Comparison of ENCODE assay signal across 11 cellular contexts in genomic region chr17:45093444-45094110, GRCh38. TPM values are rescaled to one million over a fixed set of nuclear protein-coding genes. Genes with fewer than 3 reads are reported as not detected.
A peak's percentile ranks its signal among the peaks of the same experiment; 100 is the strongest.
DNase-seq lines count a peak whose midpoint lies in the region; ATAC-seq lines count a peak whose summit lies in the region.
"Had no signal": no experiment of that assay in that cellular context is flagged by ENCODE, and none has a peak within 500 bp of the region (broad histone marks: within the 10 kb centered on the region; RNA-seq: fewer than 3 reads in every experiment).

No MANE protein-coding gene starts in this region.

- DNase-seq in AG08396 (ENCODE audit: low spot score) (peak; percentile 13), left cardiac atrium (no peak), activated gamma-delta T cell treated with Interleukin-2 at 50 U/mL for 16 hours (no peak), NCI-H2107 (lab: John Stamatoyannopoulos, UW) (no peak)
- DNase-seq in activated T-helper 1 cell treated with anti-CD3 and anti-CD28 coated beads, Interleukin-12 subunit alpha, Interleukin-12 subunit beta, Interleukin-2, Interleukin-4 antibody, amounts not matched to agents 30 ng/mL and 10 ng/mL and 1 ng/mL, durations not matched to agents 14 hours and 24 hours and 36 hours (ENCODE audit: low spot score), result no peak
- DNase-seq: activated CD4-positive, alpha-beta memory T cell treated with anti-CD3 and anti-CD28 coated beads for 36 hours had no signal

- H3K4me1 Mint-ChIP-seq in activated T-helper 1 cell treated with anti-CD3 and anti-CD28 coated beads, Interleukin-12 subunit alpha, Interleukin-12 subunit beta, Interleukin-2, Interleukin-4 antibody, amounts not matched to agents 30 ng/mL and 10 ng/mL and 1 ng/mL, durations not matched to agents 14 hours and 24 hours and 36 hours (ENCODE audit: low read depth), result no peaks in the 10 kb centered on the region

- H3K27me3 Mint-ChIP-seq in activated T-helper 1 cell treated with anti-CD3 and anti-CD28 coated beads, Interleukin-12 subunit alpha, Interleukin-12 subunit beta, Interleukin-2, Interleukin-4 antibody, amounts not matched to agents 30 ng/mL and 10 ng/mL and 1 ng/mL, durations not matched to agents 14 hours and 24 hours and 36 hours (ENCODE audit: insufficient read depth), result no peaks in the 10 kb centered on the region
- H3K27me3 Mint-ChIP-seq: activated CD4-positive, alpha-beta memory T cell treated with anti-CD3 and anti-CD28 coated beads for 36 hours; central memory CD8-positive, alpha-beta T cell had no signal

- no peaks in the 10 kb centered on the region for H3K27me3 ChIP-seq in rectal smooth muscle tissue (ENCODE audit: control insufficient read depth, insufficient read depth, low read length)
- H3K27me3 ChIP-seq: BLaER1 had no signal

- H3K4me3 Mint-ChIP-seq in activated T-helper 1 cell treated with anti-CD3 and anti-CD28 coated beads, Interleukin-12 subunit alpha, Interleukin-12 subunit beta, Interleukin-2, Interleukin-4 antibody, amounts not matched to agents 30 ng/mL and 10 ng/mL and 1 ng/mL, durations not matched to agents 14 hours and 24 hours and 36 hours, result no peak overlapping the region
- H3K4me3 Mint-ChIP-seq: activated CD4-positive, alpha-beta memory T cell treated with anti-CD3 and anti-CD28 coated beads for 36 hours; central memory CD8-positive, alpha-beta T cell had no signal

- peaks cover 42% of the 10 kb centered on the region for H3K36me3 ChIP-seq in rectal smooth muscle tissue (ENCODE audit: control insufficient read depth, insufficient read depth, low read length)

- no peak overlapping the region for H3K4me3 ChIP-seq in rectal smooth muscle tissue (ENCODE audit: low read length)
- H3K4me3 ChIP-seq: BLaER1 had no signal

- H3K27ac ChIP-seq in angular gyrus (ENCODE audit: low read depth, low read length), result peak overlapping the region; percentile 81
- H3K27ac ChIP-seq in rectal smooth muscle tissue (ENCODE audit: low read depth, low read length), result peak overlapping the region; percentile 91
- H3K27ac ChIP-seq: BLaER1 had no signal

- H3K36me3 Mint-ChIP-seq in activated T-helper 1 cell treated with anti-CD3 and anti-CD28 coated beads, Interleukin-12 subunit alpha, Interleukin-12 subunit beta, Interleukin-2, Interleukin-4 antibody, amounts not matched to agents 30 ng/mL and 10 ng/mL and 1 ng/mL, durations not matched to agents 14 hours and 24 hours and 36 hours (ENCODE audit: low read depth), result peaks cover 47% of the 10 kb centered on the region

- H3K27ac Mint-ChIP-seq in activated T-helper 1 cell treated with anti-CD3 and anti-CD28 coated beads, Interleukin-12 subunit alpha, Interleukin-12 subunit beta, Interleukin-2, Interleukin-4 antibody, amounts not matched to agents 30 ng/mL and 10 ng/mL and 1 ng/mL, durations not matched to agents 14 hours and 24 hours and 36 hours, result no peak overlapping the region
- H3K27ac Mint-ChIP-seq: activated CD4-positive, alpha-beta memory T cell treated with anti-CD3 and anti-CD28 coated beads for 36 hours had no signal

- intact Hi-C loops in left cardiac atrium (cut with DNase I), result loop anchor here (10.0 kb wide), 1 partner anchor 179 kb away; the partner anchor contains the start of gene GFAP (in 2 of the 2)
- intact Hi-C loops in activated T-helper 1 cell treated with anti-CD3 and anti-CD28 coated beads, Interleukin-12 subunit alpha, Interleukin-12 subunit beta, Interleukin-2, Interleukin-4 antibody, amounts not matched to agents 30 ng/mL and 10 ng/mL and 1 ng/mL, durations not matched to agents 14 hours and 24 hours and 36 hours (cut with micrococcal nuclease), result no loop called here

- H3K9ac ChIP-seq in rectal smooth muscle tissue (ENCODE audit: low read length), result no peak overlapping the region
- H3K9ac ChIP-seq: BLaER1 had no signal

- peaks cover 24% of the 10 kb centered on the region for H3K4me1 ChIP-seq in rectal smooth muscle tissue (ENCODE audit: control insufficient read depth, insufficient read depth, low read length)

- ATAC-seq in left cardiac atrium, result peak; percentile 52 to 60
- ATAC-seq in HG02623 (IDR thresholded peaks at IDR 0.05; ENCODE audit: unreplicated experiment), result no peak

- no peaks in the 10 kb centered on the region for H3K9me3 Mint-ChIP-seq in activated T-helper 1 cell treated with anti-CD3 and anti-CD28 coated beads, Interleukin-12 subunit alpha, Interleukin-12 subunit beta, Interleukin-2, Interleukin-4 antibody, amounts not matched to agents 30 ng/mL and 10 ng/mL and 1 ng/mL, durations not matched to agents 14 hours and 24 hours and 36 hours
- H3K9me3 Mint-ChIP-seq: activated CD4-positive, alpha-beta memory T cell treated with anti-CD3 and anti-CD28 coated beads for 36 hours; central memory CD8-positive, alpha-beta T cell had no signal

RNA-seq across cellular contexts. Expression of gene NMT1, which starts 32.5 kb away (rescaled TPM):
- total RNA-seq in left cardiac atrium, result 10 to 100 TPM; 66.6 to 92.4 TPM
- total RNA-seq in activated T-helper 1 cell treated with anti-CD3 and anti-CD28 coated beads, Interleukin-12 subunit alpha, Interleukin-12 subunit beta, Interleukin-2, Interleukin-4 antibody, amounts not matched to agents 30 ng/mL and 10 ng/mL and 1 ng/mL, durations not matched to agents 14 hours and 24 hours and 36 hours, result 168 and 173 TPM in 2 replicates

RNA-seq across cellular contexts. Expression of gene PLCD3, which starts 38.7 kb away (rescaled TPM):
- total RNA-seq in left cardiac atrium, result 100 to 1,000 TPM in 1 of 2 donors, 10 to 100 TPM in 1; 92.1 to 132 TPM
- 2.4 and 4.3 TPM in 2 replicates for total RNA-seq in activated T-helper 1 cell treated with anti-CD3 and anti-CD28 coated beads, Interleukin-12 subunit alpha, Interleukin-12 subunit beta, Interleukin-2, Interleukin-4 antibody, amounts not matched to agents 30 ng/mL and 10 ng/mL and 1 ng/mL, durations not matched to agents 14 hours and 24 hours and 36 hours

RNA-seq across cellular contexts. Expression of gene ACBD4, which starts 41.9 kb away (rescaled TPM):
- 1 to 10 TPM; 8.4 to 8.7 TPM for total RNA-seq in left cardiac atrium
- 11.3 and 12.5 TPM in 2 replicates for total RNA-seq in activated T-helper 1 cell treated with anti-CD3 and anti-CD28 coated beads, Interleukin-12 subunit alpha, Interleukin-12 subunit beta, Interleukin-2, Interleukin-4 antibody, amounts not matched to agents 30 ng/mL and 10 ng/mL and 1 ng/mL, durations not matched to agents 14 hours and 24 hours and 36 hours

RNA-seq across cellular contexts. Expression of gene DCAKD, which starts 42.1 kb away (rescaled TPM):
- total RNA-seq in left cardiac atrium, result 10 to 100 TPM; 30.9 to 33.2 TPM
- total RNA-seq in activated T-helper 1 cell treated with anti-CD3 and anti-CD28 coated beads, Interleukin-12 subunit alpha, Interleukin-12 subunit beta, Interleukin-2, Interleukin-4 antibody, amounts not matched to agents 30 ng/mL and 10 ng/mL and 1 ng/mL, durations not matched to agents 14 hours and 24 hours and 36 hours, result 24.0 and 24.9 TPM in 2 replicates

RNA-seq across cellular contexts. Expression of gene HEXIM1, which starts 54.7 kb away (rescaled TPM):
- total RNA-seq in left cardiac atrium, result 10 to 100 TPM; 27.8 to 31.7 TPM
- total RNA-seq in activated T-helper 1 cell treated with anti-CD3 and anti-CD28 coated beads, Interleukin-12 subunit alpha, Interleukin-12 subunit beta, Interleukin-2, Interleukin-4 antibody, amounts not matched to agents 30 ng/mL and 10 ng/mL and 1 ng/mL, durations not matched to agents 14 hours and 24 hours and 36 hours, result 65.9 and 67.9 TPM in 2 replicates

Comparison
In these comparisons a context has a peak if more than half of its experiments do, and no peak if none do; other contexts are left out.
1. RNA of gene PLCD3, which starts 38.7 kb away (total RNA-seq): 92.1 to 132 TPM in left cardiac atrium; 2.4 to 4.3 TPM in activated T-helper 1 cell treated with anti-CD3 and anti-CD28 coated beads, Interleukin-12 subunit alpha, Interleukin-12 subunit beta, Interleukin-2, Interleukin-4 antibody, amounts not matched to agents 30 ng/mL and 10 ng/mL and 1 ng/mL, durations not matched to agents 14 hours and 24 hours and 36 hours; every median in the first group is over 10 times any median in the second.